In genomic region chr17:42017866-42018200, GRCh38 we compare ENCODE assay signal across 1 cellular context.
TF ChIP-seq lines count a peak whose summit lies in the region.

No MANE protein-coding gene starts in this region.

TF ChIP-seq in HCT116, 20 proteins besides CTCF, POLR2A, EP300 and RAD21:
- TF ChIP-seq EGR1 (IDR thresholded peaks at IDR 0.05; ENCODE audit: low read depth) (no peak), TCF7L2 (IDR thresholded peaks at IDR 0.05; ENCODE audit: borderline replicate concordance, extremely low read depth, insufficient read depth, insufficient read length) (peak; percentile 83)
